Comparison of ENCODE assay signal across 8 cellular contexts in the genomic region with DNA sequence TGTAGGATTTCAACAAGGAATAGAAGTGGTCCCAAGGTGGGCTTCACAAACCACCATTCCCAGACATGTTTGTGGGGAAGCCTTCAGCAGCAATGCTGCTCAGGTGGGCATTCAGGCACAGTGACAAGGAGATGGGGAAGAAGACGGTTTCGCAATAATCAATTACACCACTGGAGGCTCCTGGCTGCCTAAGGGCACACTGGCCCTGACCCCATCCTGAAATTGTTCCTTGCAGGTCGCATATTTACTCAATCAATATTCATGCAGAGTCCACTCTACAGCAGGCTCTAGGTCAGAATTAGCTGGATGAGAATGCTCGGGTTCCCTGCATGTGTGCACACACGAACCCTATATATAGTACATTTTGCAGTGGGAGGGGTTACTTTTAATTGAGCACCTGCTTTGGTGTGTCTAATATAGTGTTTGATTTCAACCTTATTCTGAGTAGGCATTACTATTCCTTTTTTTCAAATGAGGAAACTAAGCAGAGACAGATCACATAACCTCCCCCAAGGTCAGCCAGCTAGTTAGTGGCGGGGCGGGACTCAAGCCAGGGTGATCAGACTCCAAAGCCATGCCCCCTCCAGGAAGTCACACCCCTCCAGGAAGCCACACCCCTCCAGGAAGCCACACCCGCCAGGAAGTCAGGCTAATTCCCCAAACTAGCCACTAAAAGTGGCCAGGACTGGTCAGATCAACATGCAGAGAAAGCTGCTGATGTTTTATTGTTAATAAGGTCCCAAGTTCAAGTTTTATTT.
DNase-seq lines count a peak whose midpoint lies in the region; ATAC-seq and TF ChIP-seq lines count a peak whose summit lies in the region.

No MANE protein-coding gene starts in this region.

- RAD21 ChIA-PET in HCT116 (lab: Charles Lee; ENCODE audit: low non-redundant PET in 1 of 2, low total read pairs in 2 of 2, uncharacterized antibody in 2 of 2, unreplicated experiment in 2 of 2), result no interaction called here

- H3K4me3 Mint-ChIP-seq in naive B cell, result peak overlapping the region in 4 of 8 donors; percentile 5 to 59 (median 34)

- intact Hi-C loops in HCT116 (cut with micrococcal nuclease), result no loop called here

- TF ChIP-seq RAD21 in HCT116 (IDR thresholded peaks at IDR 0.05; ENCODE audit: low read depth), result no peak

- POLR2A ChIA-PET in HCT116 (lab: Charles Lee), result interaction anchor here (1.1 kb wide), 1 partner anchor 11 kb away, joined by 4 read pairs; no protein-coding TSS in a partner anchor

- no peaks in the 10 kb centered on the region for H3K27me3 ChIP-seq in BLaER1 treated with 17β-estradiol and CSF1 and Interleukin-3, amounts not matched to agents 10 nM and 100 nM
- H3K27me3 ChIP-seq in HCT116 (ENCODE audit: insufficient read depth, low read length), result no peaks in the 10 kb centered on the region
- H3K27me3 ChIP-seq in SJSA1 (replicated peaks), result no peaks in the 10 kb centered on the region

- H3K27ac Mint-ChIP-seq in naive B cell, result no peak overlapping the region

- H3K9me2 ChIP-seq in HCT116 (ENCODE audit: insufficient read depth), result no peaks in the 10 kb centered on the region

- CTCF ChIA-PET in HCT116 (lab: Charles Lee), result interaction anchor here (0.6 to 1.6 kb wide), 2 partner anchors 47 to 229 kb away, joined by 3 to 5 read pairs; no protein-coding TSS in a partner anchor

- DNase-seq in HCT116 (ENCODE audit: low read depth, low spot score) (no peak), SJSA1 (ENCODE audit: low read depth in 1 of 2, low spot score in 2 of 2) (peak; percentile 68 to 87), dermis microvascular lymphatic vessel endothelial cell (ENCODE audit: low read depth in 2 of 2) (peak; percentile 59 to 64), naive B cell (no peak), T-helper 9 cell (no peak)

- no peak overlapping the region for H3K9ac ChIP-seq in BLaER1 treated with 17β-estradiol and CSF1 and Interleukin-3, amounts not matched to agents 10 nM and 100 nM
- no peak overlapping the region for H3K9ac ChIP-seq in HCT116 (ENCODE audit: low read length)

- H3K27ac ChIP-seq in BLaER1 treated with 17β-estradiol and CSF1 and Interleukin-3, amounts not matched to agents 10 nM and 100 nM, result no peak overlapping the region
- H3K27ac ChIP-seq in HCT116 (ENCODE audit: low read depth, low read length) (no peak overlapping the region), SJSA1 (peak overlapping the region; percentile 98)

- no peaks in the 10 kb centered on the region for H3K27me3 Mint-ChIP-seq in naive B cell

- peaks cover 0 to 19% (median 14%) of the 10 kb centered on the region in 10 experiments; a peak in 15 of 20 replicates for H3K4me1 ChIP-seq in BLaER1 treated with 17β-estradiol and CSF1 and Interleukin-3, amounts not matched to agents 10 nM and 100 nM
- H3K4me1 ChIP-seq in HCT116 (ENCODE audit: control insufficient read depth in 1 of 2, insufficient read depth in 2 of 2, low read length in 2 of 2) (peaks cover 11 to 27% of the 10 kb centered on the region in 2 experiments; a peak in 3 of 4 replicates), SJSA1 (replicated peaks) (peaks cover 40% of the 10 kb centered on the region)

- no peak overlapping the region for H2AFZ ChIP-seq in HCT116 (ENCODE audit: low read depth, low read length, poor library complexity, severe bottlenecking)

- H3K4me1 Mint-ChIP-seq in naive B cell, result peaks cover 11 to 16% (median 14%) of the 10 kb centered on the region in 3 donors

- peaks cover 0 to 6% of the 10 kb centered on the region in 2 donors for H3K36me3 Mint-ChIP-seq in naive B cell

- BruUV-seq in HCT116 (replicated peaks; lab: Mats Ljungman, UMichigan), result no TSS peak

- H3K9me3 ChIP-seq in BLaER1 treated with 17β-estradiol and CSF1 and Interleukin-3, amounts not matched to agents 10 nM and 100 nM (replicated peaks in 1 of 11), result peaks cover 0 to 11% (median 4%) of the 10 kb centered on the region in 11 experiments; a peak in 9 of 22 replicates
- no peaks in the 10 kb centered on the region for H3K9me3 ChIP-seq in HCT116 (ENCODE audit: control insufficient read depth in 1 of 2, insufficient read depth in 1 of 2, low read depth in 1 of 2, low read length in 2 of 2)
- H3K9me3 ChIP-seq in SJSA1 (replicated peaks), result no peaks in the 10 kb centered on the region

- no peak for TF ChIP-seq CTCF in HCT116 (IDR thresholded peaks at IDR 0.05 in 2 of 3, conservative IDR thresholded peaks at IDR 0.05 in 1 of 3; ENCODE audit: borderline replicate concordance in 1 of 3, insufficient read depth in 1 of 3, low read depth in 2 of 3, low read length in 2 of 3)

- no peaks in the 10 kb centered on the region for H3K79me2 ChIP-seq in HCT116 (ENCODE audit: insufficient read depth, low read length)

- H3K4me3 ChIP-seq in BLaER1 treated with 17β-estradiol and CSF1 and Interleukin-3, amounts not matched to agents 10 nM and 100 nM, result no peak overlapping the region
- H3K4me3 ChIP-seq in HCT116 (replicated peaks in 1 of 2; ENCODE audit: low read depth in 1 of 2, low read length in 2 of 2) (no peak overlapping the region), SJSA1 (no peak overlapping the region)

- ATAC-seq in HCT116 (peak; percentile 99), naive B cell (ENCODE audit: low read depth in 2 of 2) (peak; percentile 45 to 49), GM19467 (IDR thresholded peaks at IDR 0.05; ENCODE audit: unreplicated experiment) (no peak), HG03432 (IDR thresholded peaks at IDR 0.05; ENCODE audit: unreplicated experiment) (no peak)

- H3K9me3 Mint-ChIP-seq in naive B cell, result peaks cover 0 to 2% (median 0%) of the 10 kb centered on the region in 7 donors

- no peak for TF ChIP-seq POLR2A in HCT116 (IDR thresholded peaks at IDR 0.05; ENCODE audit: borderline replicate concordance, extremely low read depth, insufficient read depth, insufficient read length)

- no peaks in the 10 kb centered on the region for H4K20me1 ChIP-seq in BLaER1 treated with 17β-estradiol and CSF1 and Interleukin-3, amounts not matched to agents 10 nM and 100 nM
- no peaks in the 10 kb centered on the region for H4K20me1 ChIP-seq in HCT116 (ENCODE audit: insufficient read depth)

- H3K4me2 ChIP-seq in BLaER1 treated with 17β-estradiol and CSF1 and Interleukin-3, amounts not matched to agents 10 nM and 100 nM, result peak overlapping the region in 7 of 11 experiments; percentile 13 to 46 (median 26); a peak in 9 of 22 replicates
- H3K4me2 ChIP-seq in HCT116 (ENCODE audit: low read length), result peak overlapping the region; percentile 47

- H3K36me3 ChIP-seq in BLaER1 treated with 17β-estradiol and CSF1 and Interleukin-3, amounts not matched to agents 10 nM and 100 nM, result peaks cover 0 to 16% (median 7%) of the 10 kb centered on the region in 11 experiments; a peak in 9 of 22 replicates
- H3K36me3 ChIP-seq in HCT116 (ENCODE audit: control insufficient read depth in 1 of 2, insufficient read depth in 2 of 2, low read length in 2 of 2), result no peaks in the 10 kb centered on the region
- H3K36me3 ChIP-seq in SJSA1, result no peaks in the 10 kb centered on the region

TF ChIP-seq in HCT116, 20 proteins besides CTCF, POLR2A, EP300 and RAD21 (continues in another document):
- TF ChIP-seq SP1 (IDR thresholded peaks at IDR 0.05; ENCODE audit: low read depth), result 0 out of 2 replicates have a peak, but pooled peaks have one; percentile 16
- TF ChIP-seq JUND (IDR thresholded peaks at IDR 0.05), result no peak
- TF ChIP-seq FOSL1 (IDR thresholded peaks at IDR 0.05; ENCODE audit: low read depth), result no peak
- no peak for TF ChIP-seq EZH2 (IDR thresholded peaks at IDR 0.05)
- TF ChIP-seq ELF1 (IDR thresholded peaks at IDR 0.05; ENCODE audit: borderline replicate concordance, low read depth), result peak; percentile 47
- TF ChIP-seq, protein P1, sequence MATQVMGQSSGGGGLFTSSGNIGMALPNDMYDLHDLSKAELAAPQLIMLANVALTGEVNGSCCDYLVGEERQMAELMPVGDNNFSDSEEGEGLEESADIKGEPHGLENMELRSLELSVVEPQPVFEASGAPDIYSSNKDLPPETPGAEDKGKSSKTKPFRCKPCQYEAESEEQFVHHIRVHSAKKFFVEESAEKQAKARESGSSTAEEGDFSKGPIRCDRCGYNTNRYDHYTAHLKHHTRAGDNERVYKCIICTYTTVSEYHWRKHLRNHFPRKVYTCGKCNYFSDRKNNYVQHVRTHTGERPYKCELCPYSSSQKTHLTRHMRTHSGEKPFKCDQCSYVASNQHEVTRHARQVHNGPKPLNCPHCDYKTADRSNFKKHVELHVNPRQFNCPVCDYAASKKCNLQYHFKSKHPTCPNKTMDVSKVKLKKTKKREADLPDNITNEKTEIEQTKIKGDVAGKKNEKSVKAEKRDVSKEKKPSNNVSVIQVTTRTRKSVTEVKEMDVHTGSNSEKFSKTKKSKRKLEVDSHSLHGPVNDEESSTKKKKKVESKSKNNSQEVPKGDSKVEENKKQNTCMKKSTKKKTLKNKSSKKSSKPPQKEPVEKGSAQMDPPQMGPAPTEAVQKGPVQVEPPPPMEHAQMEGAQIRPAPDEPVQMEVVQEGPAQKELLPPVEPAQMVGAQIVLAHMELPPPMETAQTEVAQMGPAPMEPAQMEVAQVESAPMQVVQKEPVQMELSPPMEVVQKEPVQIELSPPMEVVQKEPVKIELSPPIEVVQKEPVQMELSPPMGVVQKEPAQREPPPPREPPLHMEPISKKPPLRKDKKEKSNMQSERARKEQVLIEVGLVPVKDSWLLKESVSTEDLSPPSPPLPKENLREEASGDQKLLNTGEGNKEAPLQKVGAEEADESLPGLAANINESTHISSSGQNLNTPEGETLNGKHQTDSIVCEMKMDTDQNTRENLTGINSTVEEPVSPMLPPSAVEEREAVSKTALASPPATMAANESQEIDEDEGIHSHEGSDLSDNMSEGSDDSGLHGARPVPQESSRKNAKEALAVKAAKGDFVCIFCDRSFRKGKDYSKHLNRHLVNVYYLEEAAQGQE (IDR thresholded peaks at IDR 0.05; ENCODE audit: low read depth), result no peak
- no peak for TF ChIP-seq ZFX (IDR thresholded peaks at IDR 0.05)
- TF ChIP-seq CBX3 (IDR thresholded peaks at IDR 0.05; ENCODE audit: low read depth), result no peak
- no peak for TF ChIP-seq POLR2AphosphoS5 (IDR thresholded peaks at IDR 0.05; ENCODE audit: low read depth, low read length)
- no peak for TF ChIP-seq CEBPB (IDR thresholded peaks at IDR 0.05; ENCODE audit: low read depth)

Comparison
In these comparisons a context has a peak if more than half of its experiments do, and no peak if none do; other contexts are left out.
1. ATAC-seq: peak in HCT116 (single experiment) and naive B cell (2 of 2); none in GM19467 (single experiment) and HG03432 (single experiment).
2. DNase-seq: peak in SJSA1 (2 of 2) and dermis microvascular lymphatic vessel endothelial cell (2 of 2); none in HCT116 (single experiment), naive B cell (single experiment) and T-helper 9 cell (single experiment).